9 cellular contexts compared by ENCODE assay signal in genomic region chr1:155064109-155064812, GRCh38. TPM values are rescaled to one million over a fixed set of nuclear protein-coding genes. Genes with fewer than 3 reads are reported as not detected.
DNase-seq lines count a peak whose midpoint lies in the region; ATAC-seq, FAIRE-seq and TF ChIP-seq lines count a peak whose summit lies in the region.
"Had no signal": no experiment of that assay in that cellular context is flagged by ENCODE, and none has a peak within 500 bp of the region (broad histone marks: within the 10 kb centered on the region; RNA-seq: fewer than 3 reads in every experiment).

No MANE protein-coding gene starts in this region.

- peak overlapping the region; percentile 77 for H3K9ac ChIP-seq in Loucy (ENCODE audit: low read depth, low read length, poor library complexity, severe bottlenecking)

- peak overlapping the region; percentile 92 for H3K4me2 ChIP-seq in Loucy (ENCODE audit: low read depth, low read length, poor library complexity, severe bottlenecking)

- H2AFZ ChIP-seq in Loucy (ENCODE audit: low read length), result peak overlapping the region; percentile 66

- H3K9me3 Mint-ChIP-seq in activated T-helper 2 cell treated with anti-CD3 and anti-CD28 coated beads, Interferon-gamma antibody, Interleukin-2, Interleukin-4, amounts not matched to agents 10 μg/mL and 5 μg/mL and 100 μg/mL, durations not matched to agents 14 hours and 24 hours and 36 hours, result no peaks in the 10 kb centered on the region

- no peaks in the 10 kb centered on the region for H3K9me2 ChIP-seq in Loucy (replicated peaks; ENCODE audit: low read depth, low read length)

- H3K4me1 Mint-ChIP-seq in activated T-helper 2 cell treated with anti-CD3 and anti-CD28 coated beads, Interferon-gamma antibody, Interleukin-2, Interleukin-4, amounts not matched to agents 10 μg/mL and 5 μg/mL and 100 μg/mL, durations not matched to agents 14 hours and 24 hours and 36 hours (ENCODE audit: low read depth), result peaks cover 21% of the 10 kb centered on the region

- peaks cover 46% of the 10 kb centered on the region for H3K4me1 ChIP-seq in Loucy (ENCODE audit: insufficient read depth, low read length, poor library complexity, severe bottlenecking)
- H3K4me1 ChIP-seq in iPS DF 6.9 (ENCODE audit: control insufficient read depth, insufficient read depth, low read length), result peaks cover 5% of the 10 kb centered on the region
- H3K4me1 ChIP-seq in small intestine (ENCODE audit: control insufficient read depth in 2 of 2, insufficient read depth in 1 of 2, low read depth in 1 of 2, low read length in 1 of 2), result peaks cover 6 to 7% of the 10 kb centered on the region in 2 donors

- no CpG with 5 or more reads among the region's 14 CpGs for WGBS in iPS DF 6.9 (ENCODE audit: insufficient coverage, insufficient read length)
- 3 to 8% (median 4%) methylated on average over 9 to 14 of the region's 14 CpGs for WGBS in small intestine, 3 donors

- H3K27ac ChIP-seq in iPS DF 6.9 (ENCODE audit: low read length), result no peak overlapping the region
- peak overlapping the region in 1 of 2 donors; percentile 45 for H3K27ac ChIP-seq in small intestine (ENCODE audit: low read depth in 1 of 2, low read length in 1 of 2)

- H3K4me3 Mint-ChIP-seq in activated T-helper 2 cell treated with anti-CD3 and anti-CD28 coated beads, Interferon-gamma antibody, Interleukin-2, Interleukin-4, amounts not matched to agents 10 μg/mL and 5 μg/mL and 100 μg/mL, durations not matched to agents 14 hours and 24 hours and 36 hours (ENCODE audit: low read depth), result peak overlapping the region; percentile 96

- H3K36me3 ChIP-seq in Loucy (ENCODE audit: insufficient read depth, low read length), result no peaks in the 10 kb centered on the region
- H3K36me3 ChIP-seq in iPS DF 6.9 (ENCODE audit: control insufficient read depth, insufficient read depth, low read length), result peaks cover 4% of the 10 kb centered on the region; the same call in 1 of the 2 replicates
- H3K36me3 ChIP-seq in small intestine (ENCODE audit: control insufficient read depth in 2 of 2, insufficient read depth in 2 of 2, low read length in 2 of 2), result no peaks in the 10 kb centered on the region

- no peak for DNase-seq in activated CD4-positive, CD25-positive, alpha-beta regulatory T cell treated with anti-CD3 and anti-CD28 coated beads, Interleukin-2, amount 50 U/mL, for 72 hours
- no peak for DNase-seq in activated T-helper 2 cell treated with anti-CD3 and anti-CD28 coated beads, Interferon-gamma antibody, Interleukin-2, Interleukin-4, amounts not matched to agents 10 μg/mL and 5 μg/mL and 100 μg/mL, durations not matched to agents 14 hours and 24 hours and 36 hours (ENCODE audit: low spot score)
- DNase-seq in iPS DF 6.9 (ENCODE audit: low read depth, low spot score), result no peak
- DNase-seq in small intestine, result peak; percentile 29

- H3K9me3 ChIP-seq in Loucy (ENCODE audit: insufficient read depth, low read depth, low read length) (no peaks in the 10 kb centered on the region), iPS DF 6.9 (ENCODE audit: control insufficient read depth, insufficient read depth, low read length) (no peaks in the 10 kb centered on the region), small intestine (ENCODE audit: control insufficient read depth, low read depth) (no peaks in the 10 kb centered on the region)

- H3K27me3 ChIP-seq in Loucy (ENCODE audit: insufficient read depth, low read length, poor library complexity, severe bottlenecking) (no peaks in the 10 kb centered on the region), iPS DF 6.9 (ENCODE audit: control insufficient read depth, insufficient read depth, low read length) (no peaks in the 10 kb centered on the region), small intestine (ENCODE audit: control insufficient read depth in 2 of 2, insufficient read depth in 2 of 2, low read length in 2 of 2) (no peaks in the 10 kb centered on the region)

- ATAC-seq in activated CD4-positive, CD25-positive, alpha-beta regulatory T cell treated with anti-CD3 and anti-CD28 coated beads, Interleukin-2, amount 50 U/mL, for 24 hours, result peak; percentile 9 to 18
- ATAC-seq in HG02970 (IDR thresholded peaks at IDR 0.05; ENCODE audit: low FRiP score, unreplicated experiment) (no peak), HG03565 (IDR thresholded peaks at IDR 0.05; ENCODE audit: unreplicated experiment) (no peak)

- no peaks in the 10 kb centered on the region for H3K27me3 Mint-ChIP-seq in activated T-helper 2 cell treated with anti-CD3 and anti-CD28 coated beads, Interferon-gamma antibody, Interleukin-2, Interleukin-4, amounts not matched to agents 10 μg/mL and 5 μg/mL and 100 μg/mL, durations not matched to agents 14 hours and 24 hours and 36 hours (ENCODE audit: low read depth)

- H3K79me2 ChIP-seq in Loucy (ENCODE audit: insufficient read depth, low read length), result peaks cover 29% of the 10 kb centered on the region

- H3K36me3 Mint-ChIP-seq in activated T-helper 2 cell treated with anti-CD3 and anti-CD28 coated beads, Interferon-gamma antibody, Interleukin-2, Interleukin-4, amounts not matched to agents 10 μg/mL and 5 μg/mL and 100 μg/mL, durations not matched to agents 14 hours and 24 hours and 36 hours (ENCODE audit: low read depth), result peaks cover 23% of the 10 kb centered on the region

- no peaks in the 10 kb centered on the region for H3F3A ChIP-seq in Loucy (ENCODE audit: low read depth)

- peaks cover 12% of the 10 kb centered on the region for H4K20me1 ChIP-seq in Loucy (ENCODE audit: insufficient read depth, low read length, poor library complexity, severe bottlenecking)

- intact Hi-C loops in activated T-helper 2 cell treated with anti-CD3 and anti-CD28 coated beads, Interferon-gamma antibody, Interleukin-2, Interleukin-4, amounts not matched to agents 10 μg/mL and 5 μg/mL and 100 μg/mL, durations not matched to agents 14 hours and 24 hours and 36 hours (cut with micrococcal nuclease), result loop anchor here (5.0 kb wide), 2 partner anchors 102 to 507 kb away; partner anchors contain the start of genes PYGO2 and UBE2Q1

- FAIRE-seq in small intestine (lab: Jason Lieb, UNC), result no peak

- no peak for TF ChIP-seq CTCF in Loucy (conservative IDR thresholded peaks at IDR 0.05; ENCODE audit: low read length)

- H3K4me3 ChIP-seq in Loucy (ENCODE audit: low read length, poor library complexity, severe bottlenecking), result peak overlapping the region; percentile 85
- peak overlapping the region; percentile 97; the same call in 1 of the 2 replicates for H3K4me3 ChIP-seq in iPS DF 6.9 (ENCODE audit: low read length)
- H3K4me3 ChIP-seq in small intestine (ENCODE audit: low read depth in 1 of 2, low read length in 2 of 2), result peak overlapping the region; percentile 78 to 84

- peak overlapping the region; percentile 68 for H3K27ac Mint-ChIP-seq in activated T-helper 2 cell treated with anti-CD3 and anti-CD28 coated beads, Interferon-gamma antibody, Interleukin-2, Interleukin-4, amounts not matched to agents 10 μg/mL and 5 μg/mL and 100 μg/mL, durations not matched to agents 14 hours and 24 hours and 36 hours

RNA-seq across cellular contexts. Expression of gene EFNA4, which starts 0.7 kb away (rescaled TPM):
- total RNA-seq in activated T-helper 2 cell treated with anti-CD3 and anti-CD28 coated beads, Interferon-gamma antibody, Interleukin-2, Interleukin-4, amounts not matched to agents 10 μg/mL and 5 μg/mL and 100 μg/mL, durations not matched to agents 14 hours and 24 hours and 36 hours, result 9.2 and 10.5 TPM in 2 replicates
- polyA plus RNA-seq in small intestine, result 10 to 100 TPM; 16.8 to 17.5 (median 17.2) TPM

RNA-seq across cellular contexts. Expression of gene ADAM15, which starts 13.1 kb away (rescaled TPM):
- 72.0 and 74.8 TPM in 2 replicates for total RNA-seq in activated T-helper 2 cell treated with anti-CD3 and anti-CD28 coated beads, Interferon-gamma antibody, Interleukin-2, Interleukin-4, amounts not matched to agents 10 μg/mL and 5 μg/mL and 100 μg/mL, durations not matched to agents 14 hours and 24 hours and 36 hours
- polyA plus RNA-seq in small intestine, result 100 to 1,000 TPM; 143 to 206 (median 152) TPM

RNA-seq across cellular contexts. Expression of gene EFNA3, which starts 14.4 kb away (rescaled TPM):
- total RNA-seq in activated T-helper 2 cell treated with anti-CD3 and anti-CD28 coated beads, Interferon-gamma antibody, Interleukin-2, Interleukin-4, amounts not matched to agents 10 μg/mL and 5 μg/mL and 100 μg/mL, durations not matched to agents 14 hours and 24 hours and 36 hours, result 6.0 and 7.1 TPM in 2 replicates
- 1 to 10 TPM; 2.0 to 7.0 (median 4.5) TPM for polyA plus RNA-seq in small intestine

RNA-seq across cellular contexts. Expression of gene DCST1, which starts 30.6 kb away (rescaled TPM):
- 0.11 TPM in 1 of 2 replicates, not detected in the other for total RNA-seq in activated T-helper 2 cell treated with anti-CD3 and anti-CD28 coated beads, Interferon-gamma antibody, Interleukin-2, Interleukin-4, amounts not matched to agents 10 μg/mL and 5 μg/mL and 100 μg/mL, durations not matched to agents 14 hours and 24 hours and 36 hours
- polyA plus RNA-seq in small intestine, result under 1 TPM in 1 of 3 donors, not detected in 2; 0.10 TPM
- total RNA-seq: dermis microvascular lymphatic vessel endothelial cell had no signal

RNA-seq across cellular contexts. Expression of gene DCST2, which starts 30.7 kb away (rescaled TPM):
- 0.21 and 0.80 TPM in 2 replicates for total RNA-seq in activated T-helper 2 cell treated with anti-CD3 and anti-CD28 coated beads, Interferon-gamma antibody, Interleukin-2, Interleukin-4, amounts not matched to agents 10 μg/mL and 5 μg/mL and 100 μg/mL, durations not matched to agents 14 hours and 24 hours and 36 hours
- 10 to 100 TPM in 2 of 3 donors, 1 to 10 TPM in 1; 1.9 to 27.1 (median 18.6) TPM for polyA plus RNA-seq in small intestine

Comparison
In these comparisons a context has a peak if more than half of its experiments do, and no peak if none do; other contexts are left out.
1. ATAC-seq: peak in activated CD4-positive, CD25-positive, alpha-beta regulatory T cell treated with anti-CD3 and anti-CD28 coated beads, Interleukin-2, amount 50 U/mL, for 24 hours (2 of 2); none in HG02970 (single experiment) and HG03565 (single experiment).
2. Peak in every context shown above with its lines, with median percentiles within 50 percentile points of each other: H3K4me3 ChIP-seq.